18 cellular contexts compared by ENCODE assay signal in the genomic region with DNA sequence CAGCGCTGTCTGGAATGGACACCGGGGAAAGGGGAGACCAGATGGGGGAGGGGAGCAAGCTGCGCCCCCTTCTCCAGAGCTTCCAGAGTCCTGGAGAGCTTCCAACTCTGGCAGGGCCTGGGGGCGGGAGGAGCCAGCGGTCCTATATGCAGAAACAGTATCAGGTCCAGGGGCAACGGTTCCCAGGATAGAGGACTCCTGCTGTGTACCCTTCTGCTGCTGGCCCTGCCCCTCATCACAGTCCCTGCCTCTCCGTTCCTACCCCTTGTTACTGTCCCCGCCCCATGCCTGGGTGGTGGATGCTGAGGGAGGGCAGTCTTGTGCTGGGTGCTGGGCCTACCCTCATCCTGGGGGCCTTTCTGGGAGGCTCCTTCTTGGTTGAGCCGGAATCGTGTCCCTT. TPM values are rescaled to one million over a fixed set of nuclear protein-coding genes. Genes with fewer than 3 reads are reported as not detected.
DNase-seq lines count a peak whose midpoint lies in the region; ATAC-seq and TF ChIP-seq lines count a peak whose summit lies in the region.
"Had no signal": no experiment of that assay in that cellular context is flagged by ENCODE, and none has a peak within 500 bp of the region (broad histone marks: within the 10 kb centered on the region; RNA-seq: fewer than 3 reads in every experiment).

No MANE protein-coding gene starts in this region.

- TF ChIP-seq CTCF in RWPE1 (conservative IDR thresholded peaks at IDR 0.05; ENCODE audit: low read depth) (no peak), suprapubic skin (IDR thresholded peaks at IDR 0.05) (no peak), colonic mucosa (IDR thresholded peaks at IDR 0.05) (no peak)

- peak overlapping the region; percentile 15 for H3K4me3 ChIP-seq in suprapubic skin
- no peak overlapping the region for H3K4me3 ChIP-seq in colonic mucosa
- H3K4me3 ChIP-seq: HAP-1 had no signal

- 8% methylated on average over 2 of the region's 10 CpGs for WGBS in suprapubic skin

- DNase-seq in NCI-H345 (lab: John Stamatoyannopoulos, UW) (peak; percentile 13), NCI-H345 treated with DMSO at 0.1 percent for 48 hours (lab: John Stamatoyannopoulos, UW; ENCODE audit: unreplicated experiment) (no peak), RWPE1 (ENCODE audit: low spot score) (no peak), epithelial cell of prostate (ENCODE audit: low read depth, low spot score) (no peak), suprapubic skin (ENCODE audit: low spot score in 2 of 2) (no peak), LoVo (ENCODE audit: low spot score) (no peak), colonic mucosa (no peak)
- DNase-seq: C1 segment of cervical spinal cord, MV-4-11, NCI-H1436, NCI-H2081, NCI-H226, NCI-H82, PC-3 had no signal

- intact Hi-C loops in colonic mucosa (cut with DNase I) = no loop called here

- H3K4me1 ChIP-seq in suprapubic skin (peaks cover 43% of the 10 kb centered on the region), colonic mucosa (no peaks in the 10 kb centered on the region)
- H3K4me1 ChIP-seq: HAP-1 had no signal

- CTCF ChIA-PET in RWPE1 (lab: Yijun Ruan, JAX) = interaction anchor here (1.4 kb wide), 1 partner anchor 18 kb away, joined by 4 read pairs; no protein-coding TSS in a partner anchor

- peaks cover 59% of the 10 kb centered on the region for H3K27me3 ChIP-seq in suprapubic skin
- H3K27me3 ChIP-seq in colonic mucosa = no peaks in the 10 kb centered on the region

- TF ChIP-seq POLR2A in suprapubic skin (IDR thresholded peaks at IDR 0.05) = no peak

- ATAC-seq in GM18511 (IDR thresholded peaks at IDR 0.05; ENCODE audit: unreplicated experiment) = no peak
- ATAC-seq: PC-3 had no signal

- H3K9me3 ChIP-seq in suprapubic skin (no peaks in the 10 kb centered on the region), colonic mucosa (no peaks in the 10 kb centered on the region)

- H3K36me3 ChIP-seq in suprapubic skin (no peaks in the 10 kb centered on the region), colonic mucosa (no peaks in the 10 kb centered on the region)
- H3K36me3 ChIP-seq: HAP-1 had no signal

- H3K27ac ChIP-seq in RWPE1 = peak overlapping the region; percentile 96
- peak overlapping the region; percentile 17 for H3K27ac ChIP-seq in epithelial cell of prostate
- no peak overlapping the region for H3K27ac ChIP-seq in suprapubic skin
- H3K27ac ChIP-seq in colonic mucosa = no peak overlapping the region

- POLR2A ChIA-PET in RWPE1 (lab: Yijun Ruan, JAX; ENCODE audit: low non-redundant PET) = interaction anchor here (1.0 kb wide), 1 partner anchor 18 kb away, joined by 4 read pairs; no protein-coding TSS in a partner anchor

- H3K9ac ChIP-seq in colonic mucosa (ENCODE audit: low read depth in 2 of 2, low read length in 2 of 2) = no peak overlapping the region

- no peak for TF ChIP-seq EP300 in suprapubic skin (IDR thresholded peaks at IDR 0.05)

RNA-seq across cellular contexts. Expression of gene PEX10, which starts 19.1 kb away (rescaled TPM):
- total RNA-seq in suprapubic skin (10 to 100 TPM; 16.2 to 39.2 (median 27.3) TPM), colonic mucosa (10 to 100 TPM; 15.0 to 22.7 TPM)

RNA-seq across cellular contexts. Expression of gene RER1, which starts 39.9 kb away (rescaled TPM):
- total RNA-seq in suprapubic skin = 10 to 100 TPM; 56.9 to 86.5 (median 81.4) TPM
- total RNA-seq in colonic mucosa = 100 to 1,000 TPM; 190 to 216 TPM

RNA-seq across cellular contexts. Expression of gene MORN1, which starts 40.1 kb away (rescaled TPM):
- total RNA-seq in suprapubic skin (10 to 100 TPM in 2 of 4 donors, 1 to 10 TPM in 2; 5.7 to 13.4 (median 8.5) TPM), colonic mucosa (10 to 100 TPM; 11.3 to 18.9 TPM)

RNA-seq across cellular contexts. Expression of gene PLCH2, which starts 44.6 kb away (rescaled TPM):
- 100 to 1,000 TPM in 3 of 4 donors, 10 to 100 TPM in 1; 83.3 to 324 (median 130) TPM for total RNA-seq in suprapubic skin
- total RNA-seq in colonic mucosa = 1 to 10 TPM; 2.0 to 3.8 TPM
- total RNA-seq: A172, LHCN-M2 had no signal

Comparison
In these comparisons a context has a peak if more than half of its experiments do, and no peak if none do; other contexts are left out.
1. H3K27ac ChIP-seq: peak in RWPE1 (single experiment) and epithelial cell of prostate (single experiment); none in suprapubic skin (single experiment) and colonic mucosa (single experiment).